ENCODE assay signal across 1 cellular context in the genomic region with DNA sequence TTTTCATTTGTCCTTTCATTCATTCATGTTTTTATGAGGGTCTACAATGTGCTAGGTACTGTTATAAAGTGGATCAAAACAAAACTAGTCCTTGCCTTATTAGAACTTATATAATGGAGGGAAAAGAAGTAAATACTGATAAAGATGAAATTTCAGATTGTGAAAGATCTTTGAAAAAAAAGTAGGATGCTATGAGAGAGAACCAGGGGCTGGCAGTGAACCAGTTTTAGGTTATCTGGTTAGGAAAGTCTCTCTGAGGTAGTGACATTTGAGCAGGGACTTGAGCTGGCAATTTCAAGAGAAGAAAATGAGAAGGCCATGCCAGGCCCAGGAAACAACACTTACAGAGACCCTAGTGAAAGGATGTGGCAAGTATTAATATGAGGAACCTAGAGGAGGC.
TF ChIP-seq lines count a peak whose summit lies in the region.

No MANE protein-coding gene starts in this region.

TF ChIP-seq in endothelial cell of umbilical vein, 7 proteins besides CTCF, POLR2A, EP300 and RAD21 (continued from another document):
- TF ChIP-seq EZH2 (IDR thresholded peaks at IDR 0.05; ENCODE audit: borderline replicate concordance, low read depth, low read length, severe bottlenecking) = no peak
TF ChIP-seq in endothelial cell of umbilical vein: peak in this region for 0.
